8 cellular contexts compared by ENCODE assay signal in the genomic region with DNA sequence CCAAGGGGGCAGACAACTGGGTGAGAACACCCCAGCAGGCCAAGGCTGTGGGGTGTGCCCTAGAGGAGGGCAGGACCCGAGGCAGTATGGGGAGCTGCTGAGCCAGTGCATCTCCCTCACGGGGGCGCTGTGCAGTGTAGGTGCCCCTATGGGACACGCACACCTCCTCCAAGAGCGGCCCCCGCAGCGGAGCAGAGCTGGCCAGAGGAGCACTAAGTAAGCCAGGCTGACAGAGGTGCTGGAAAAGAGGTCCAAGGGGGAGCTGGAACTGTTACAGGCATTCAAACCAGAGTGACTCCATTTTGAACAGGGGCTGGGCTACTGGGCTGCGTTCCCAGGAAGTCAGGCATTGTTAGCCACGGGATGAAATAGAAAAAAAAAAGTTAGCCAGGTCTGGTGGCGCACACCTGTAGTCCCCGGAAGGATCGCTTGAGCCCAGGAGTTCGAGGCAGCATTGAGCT. TPM values are rescaled to one million over a fixed set of nuclear protein-coding genes. Genes with fewer than 3 reads are reported as not detected.
A peak's percentile ranks its signal among the peaks of the same experiment; 100 is the strongest.
DNase-seq lines count a peak whose midpoint lies in the region; ATAC-seq and TF ChIP-seq lines count a peak whose summit lies in the region.

No MANE protein-coding gene starts in this region.

- TF ChIP-seq CTCF in neural progenitor cell (IDR thresholded peaks at IDR 0.05) (peak; percentile 61), stomach (IDR thresholded peaks at IDR 0.05) (peak in 1 of 7 experiments; percentile 18)

- no peaks in the 10 kb centered on the region for H3K79me2 ChIP-seq in neural progenitor cell (ENCODE audit: low read depth)

- H3K4me1 ChIP-seq in neural progenitor cell (no peaks in the 10 kb centered on the region), stomach (peaks cover 5 to 12% (median 10%) of the 10 kb centered on the region in 4 donors)

- peaks cover 11% of the 10 kb centered on the region for H3F3A ChIP-seq in neural progenitor cell (ENCODE audit: low read depth)

- ATAC-seq in esophagus mucosa (peak; percentile 72), GM21515 (IDR thresholded peaks at IDR 0.05; ENCODE audit: unreplicated experiment) (no peak)

- H3K4me3 ChIP-seq in neural progenitor cell = peak overlapping the region; percentile 50
- peak overlapping the region; percentile 36 to 42 (median 41) for H3K4me3 ChIP-seq in stomach

- no peaks in the 10 kb centered on the region for H4K20me1 ChIP-seq in neural progenitor cell (ENCODE audit: low read depth)

- H3K4me3 Mint-ChIP-seq in neural progenitor cell = peak overlapping the region; percentile 80

- H3K9ac ChIP-seq in neural progenitor cell = no peak overlapping the region

- DNase-seq in SHP77 (lab: John Stamatoyannopoulos, UW) (peak; percentile 34 to 59), SHP77 treated with DMSO at 0.1 percent for 48 hours (lab: John Stamatoyannopoulos, UW) (no peak), NCI-H1930 (lab: John Stamatoyannopoulos, UW) (peak; percentile 61 to 78), neural progenitor cell (ENCODE audit: low spot score) (peak; percentile 84), stomach (peak; percentile 67)
- DNase-seq in activated CD8-positive, alpha-beta memory T cell treated with anti-CD3 and anti-CD28 coated beads, Interleukin-2, amount 50 U/mL, for 24 hours (ENCODE audit: extremely low read depth) = peak; percentile 44

- H3K27ac ChIP-seq in neural progenitor cell = no peak overlapping the region
- peak overlapping the region in 4 of 5 donors; percentile 14 to 69 (median 62) for H3K27ac ChIP-seq in stomach

- peak overlapping the region; percentile 85 for H2AFZ ChIP-seq in neural progenitor cell (replicated peaks)

- H3K27me3 ChIP-seq in neural progenitor cell = no peaks in the 10 kb centered on the region
- H3K27me3 ChIP-seq in stomach = peaks cover 0 to 6% (median 0%) of the 10 kb centered on the region in 3 donors

- H3K36me3 ChIP-seq in neural progenitor cell (no peaks in the 10 kb centered on the region), stomach (no peaks in the 10 kb centered on the region)

- H3K9me3 ChIP-seq in neural progenitor cell (ENCODE audit: low read depth) = no peaks in the 10 kb centered on the region
- no peaks in the 10 kb centered on the region for H3K9me3 ChIP-seq in stomach

- TF ChIP-seq EP300 in stomach (IDR thresholded peaks at IDR 0.05) = no peak

- intact Hi-C loops in stomach (cut with DNase I; ENCODE audit: low total_unique reads) = loop anchor here (10.0 kb wide), 1 partner anchor 123 kb away; no protein-coding TSS in a partner anchor

- no peak for TF ChIP-seq POLR2A in stomach (IDR thresholded peaks at IDR 0.05)

- H3K9me3 Mint-ChIP-seq in neural progenitor cell = no peaks in the 10 kb centered on the region

- peak overlapping the region; percentile 84 for H3K4me2 ChIP-seq in neural progenitor cell

- H3K4me1 Mint-ChIP-seq in neural progenitor cell = peaks cover 23% of the 10 kb centered on the region

- H3K36me3 Mint-ChIP-seq in neural progenitor cell = no peaks in the 10 kb centered on the region

- H3K27me3 Mint-ChIP-seq in neural progenitor cell (ENCODE audit: insufficient read depth, low read depth) = peaks cover 4% of the 10 kb centered on the region

- WGBS in stomach, 5 donors = 10 to 32% (median 19%) methylated on average over 10 to 13 of the region's 13 CpGs

- peak overlapping the region; percentile 60 for H3K27ac Mint-ChIP-seq in neural progenitor cell

RNA-seq across cellular contexts. Expression of a gene that starts 41.8 kb away (rescaled TPM):
- total RNA-seq in esophagus mucosa = 83.2 TPM
- total RNA-seq in neural progenitor cell (ENCODE audit: low replicate concordance) = 21.5 and 53.4 TPM in 2 replicates
- total RNA-seq in stomach = 100 to 1,000 TPM in 1 of 5 donors, 10 to 100 TPM in 4; 51.8 to 709 (median 91.4) TPM
- polyA plus RNA-seq in stomach = 100 to 1,000 TPM in 2 of 3 donors, 10 to 100 TPM in 1; 87.1 to 377 (median 103) TPM

RNA-seq across cellular contexts. Expression of a gene that starts 42.1 kb away (rescaled TPM):
- 78.0 TPM for total RNA-seq in esophagus mucosa
- total RNA-seq in neural progenitor cell (ENCODE audit: low replicate concordance) = 36.9 and 157 TPM in 2 replicates
- 1,000 to 10,000 TPM in 1 of 5 donors, 100 to 1,000 TPM in 2, 10 to 100 TPM in 2; 48.3 to 1,943 (median 152) TPM for total RNA-seq in stomach
- polyA plus RNA-seq in stomach = 100 to 1,000 TPM; 123 to 178 (median 172) TPM
